In genomic region chr20:38434310-38434741, GRCh38 we compare ENCODE assay signal across 2 cellular contexts.
A peak's percentile ranks its signal among the peaks of the same experiment; 100 is the strongest.
TF ChIP-seq lines count a peak whose summit lies in the region.

No MANE protein-coding gene starts in this region.

TF ChIP-seq in SK-N-SH, 30 proteins besides CTCF, POLR2A, EP300 and RAD21:
- no peak for TF ChIP-seq FOXJ3 (CRISPR knock-in tag; IDR thresholded peaks at IDR 0.05)
- TF ChIP-seq SIN3A (IDR thresholded peaks at IDR 0.05; ENCODE audit: borderline replicate concordance, low read depth, low read length) = 0 out of 2 replicates have a peak, but pooled peaks have one; percentile 24
- TF ChIP-seq USF2 (IDR thresholded peaks at IDR 0.05; ENCODE audit: borderline replicate concordance, low read depth, low read length) = no peak
- no peak for TF ChIP-seq TAF1 (IDR thresholded peaks at IDR 0.05; ENCODE audit: borderline replicate concordance, low read depth, low read length)
- no peak for TF ChIP-seq YY1 (IDR thresholded peaks at IDR 0.05; ENCODE audit: low read depth)
- 0 out of 2 replicates have a peak, but pooled peaks have one; percentile 24 for TF ChIP-seq MAX (IDR thresholded peaks at IDR 0.05; ENCODE audit: low read depth)
- TF ChIP-seq IRF3 (IDR thresholded peaks at IDR 0.05; ENCODE audit: low read depth, low read length) = no peak
- TF ChIP-seq ELF1 (IDR thresholded peaks at IDR 0.05) = no peak
- 0 out of 2 replicates have a peak, but pooled peaks have one; percentile 50 for TF ChIP-seq MXI1 (IDR thresholded peaks at IDR 0.05; ENCODE audit: low read depth, low read length)
- TF ChIP-seq, protein P1, sequence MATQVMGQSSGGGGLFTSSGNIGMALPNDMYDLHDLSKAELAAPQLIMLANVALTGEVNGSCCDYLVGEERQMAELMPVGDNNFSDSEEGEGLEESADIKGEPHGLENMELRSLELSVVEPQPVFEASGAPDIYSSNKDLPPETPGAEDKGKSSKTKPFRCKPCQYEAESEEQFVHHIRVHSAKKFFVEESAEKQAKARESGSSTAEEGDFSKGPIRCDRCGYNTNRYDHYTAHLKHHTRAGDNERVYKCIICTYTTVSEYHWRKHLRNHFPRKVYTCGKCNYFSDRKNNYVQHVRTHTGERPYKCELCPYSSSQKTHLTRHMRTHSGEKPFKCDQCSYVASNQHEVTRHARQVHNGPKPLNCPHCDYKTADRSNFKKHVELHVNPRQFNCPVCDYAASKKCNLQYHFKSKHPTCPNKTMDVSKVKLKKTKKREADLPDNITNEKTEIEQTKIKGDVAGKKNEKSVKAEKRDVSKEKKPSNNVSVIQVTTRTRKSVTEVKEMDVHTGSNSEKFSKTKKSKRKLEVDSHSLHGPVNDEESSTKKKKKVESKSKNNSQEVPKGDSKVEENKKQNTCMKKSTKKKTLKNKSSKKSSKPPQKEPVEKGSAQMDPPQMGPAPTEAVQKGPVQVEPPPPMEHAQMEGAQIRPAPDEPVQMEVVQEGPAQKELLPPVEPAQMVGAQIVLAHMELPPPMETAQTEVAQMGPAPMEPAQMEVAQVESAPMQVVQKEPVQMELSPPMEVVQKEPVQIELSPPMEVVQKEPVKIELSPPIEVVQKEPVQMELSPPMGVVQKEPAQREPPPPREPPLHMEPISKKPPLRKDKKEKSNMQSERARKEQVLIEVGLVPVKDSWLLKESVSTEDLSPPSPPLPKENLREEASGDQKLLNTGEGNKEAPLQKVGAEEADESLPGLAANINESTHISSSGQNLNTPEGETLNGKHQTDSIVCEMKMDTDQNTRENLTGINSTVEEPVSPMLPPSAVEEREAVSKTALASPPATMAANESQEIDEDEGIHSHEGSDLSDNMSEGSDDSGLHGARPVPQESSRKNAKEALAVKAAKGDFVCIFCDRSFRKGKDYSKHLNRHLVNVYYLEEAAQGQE (IDR thresholded peaks at IDR 0.05; ENCODE audit: low read depth, low read length) = no peak
- TF ChIP-seq NFIC (IDR thresholded peaks at IDR 0.05; ENCODE audit: borderline replicate concordance) = no peak
- no peak for TF ChIP-seq ZBTB33 (IDR thresholded peaks at IDR 0.05; ENCODE audit: borderline replicate concordance, low read depth)
- TF ChIP-seq RFX5 (IDR thresholded peaks at IDR 0.05; ENCODE audit: low read length) = no peak

TF ChIP-seq in HepG2, 621 proteins besides CTCF, POLR2A, EP300 and RAD21 (continues in another document):
- TF ChIP-seq MXI1 (IDR thresholded peaks at IDR 0.05; ENCODE audit: borderline replicate concordance, low read depth, low read length) (0 out of 3 replicates have a peak, but pooled peaks have one; percentile 17), HBP1 (CRISPR knock-in tag; IDR thresholded peaks at IDR 0.05; ENCODE audit: low read depth) (peak; percentile 78), NPAS2 (CRISPR knock-in tag; IDR thresholded peaks at IDR 0.05; ENCODE audit: borderline replicate concordance) (0 out of 2 replicates have a peak, but pooled peaks have one; percentile 57), MTF1 (CRISPR knock-in tag; IDR thresholded peaks at IDR 0.05) (peak; percentile 18; the same call in 1 of the 2 replicates), SIN3B (IDR thresholded peaks at IDR 0.05; ENCODE audit: low read length) (no peak), ZNF362 (CRISPR knock-in tag; IDR thresholded peaks at IDR 0.05; ENCODE audit: borderline replicate concordance) (no peak), ZNF770 (CRISPR knock-in tag; IDR thresholded peaks at IDR 0.05) (no peak), ZNF562 (CRISPR knock-in tag; IDR thresholded peaks at IDR 0.05; ENCODE audit: borderline replicate concordance) (peak; percentile 62; the same call in 1 of the 2 replicates), ZNF772 (CRISPR knock-in tag; IDR thresholded peaks at IDR 0.05) (0 out of 2 replicates have a peak, but pooled peaks have one; percentile 8), NR2F1 (CRISPR knock-in tag; IDR thresholded peaks at IDR 0.05) (0 out of 4 replicates have a peak, but pooled peaks of 1 of the 2 experiments have one; percentile 16), ZBTB14 (CRISPR knock-in tag; IDR thresholded peaks at IDR 0.05) (no peak), MIER3 (CRISPR knock-in tag; IDR thresholded peaks at IDR 0.05; ENCODE audit: borderline replicate concordance) (no peak), ZNF138 (CRISPR knock-in tag; IDR thresholded peaks at IDR 0.05; ENCODE audit: low read depth) (0 out of 2 replicates have a peak, but pooled peaks have one; percentile 1), ZNF234 (CRISPR knock-in tag; conservative IDR thresholded peaks at IDR 0.05) (no peak), FOSL2 (CRISPR knock-in tag; IDR thresholded peaks at IDR 0.05) (0 out of 2 replicates have a peak, but pooled peaks have one; percentile 3), ZMYM2 (CRISPR knock-in tag; IDR thresholded peaks at IDR 0.05) (no peak), ZNF616 (CRISPR knock-in tag; IDR thresholded peaks at IDR 0.05; ENCODE audit: low read depth) (peak; percentile 65; the same call in 1 of the 2 replicates), ZNF605 (CRISPR knock-in tag; IDR thresholded peaks at IDR 0.05) (no peak)
- TF ChIP-seq, protein P2, sequence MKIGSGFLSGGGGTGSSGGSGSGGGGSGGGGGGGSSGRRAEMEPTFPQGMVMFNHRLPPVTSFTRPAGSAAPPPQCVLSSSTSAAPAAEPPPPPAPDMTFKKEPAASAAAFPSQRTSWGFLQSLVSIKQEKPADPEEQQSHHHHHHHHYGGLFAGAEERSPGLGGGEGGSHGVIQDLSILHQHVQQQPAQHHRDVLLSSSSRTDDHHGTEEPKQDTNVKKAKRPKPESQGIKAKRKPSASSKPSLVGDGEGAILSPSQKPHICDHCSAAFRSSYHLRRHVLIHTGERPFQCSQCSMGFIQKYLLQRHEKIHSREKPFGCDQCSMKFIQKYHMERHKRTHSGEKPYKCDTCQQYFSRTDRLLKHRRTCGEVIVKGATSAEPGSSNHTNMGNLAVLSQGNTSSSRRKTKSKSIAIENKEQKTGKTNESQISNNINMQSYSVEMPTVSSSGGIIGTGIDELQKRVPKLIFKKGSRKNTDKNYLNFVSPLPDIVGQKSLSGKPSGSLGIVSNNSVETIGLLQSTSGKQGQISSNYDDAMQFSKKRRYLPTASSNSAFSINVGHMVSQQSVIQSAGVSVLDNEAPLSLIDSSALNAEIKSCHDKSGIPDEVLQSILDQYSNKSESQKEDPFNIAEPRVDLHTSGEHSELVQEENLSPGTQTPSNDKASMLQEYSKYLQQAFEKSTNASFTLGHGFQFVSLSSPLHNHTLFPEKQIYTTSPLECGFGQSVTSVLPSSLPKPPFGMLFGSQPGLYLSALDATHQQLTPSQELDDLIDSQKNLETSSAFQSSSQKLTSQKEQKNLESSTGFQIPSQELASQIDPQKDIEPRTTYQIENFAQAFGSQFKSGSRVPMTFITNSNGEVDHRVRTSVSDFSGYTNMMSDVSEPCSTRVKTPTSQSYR (CRISPR knock-in tag; IDR thresholded peaks at IDR 0.05; ENCODE audit: borderline replicate concordance) = 0 out of 2 replicates have a peak, but pooled peaks have one; percentile 15
- TF ChIP-seq, protein P3, sequence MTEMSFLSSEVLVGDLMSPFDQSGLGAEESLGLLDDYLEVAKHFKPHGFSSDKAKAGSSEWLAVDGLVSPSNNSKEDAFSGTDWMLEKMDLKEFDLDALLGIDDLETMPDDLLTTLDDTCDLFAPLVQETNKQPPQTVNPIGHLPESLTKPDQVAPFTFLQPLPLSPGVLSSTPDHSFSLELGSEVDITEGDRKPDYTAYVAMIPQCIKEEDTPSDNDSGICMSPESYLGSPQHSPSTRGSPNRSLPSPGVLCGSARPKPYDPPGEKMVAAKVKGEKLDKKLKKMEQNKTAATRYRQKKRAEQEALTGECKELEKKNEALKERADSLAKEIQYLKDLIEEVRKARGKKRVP (CRISPR knock-in tag; IDR thresholded peaks at IDR 0.05) = 0 out of 4 replicates have a peak, but pooled peaks of 1 of the 2 experiments have one; percentile 29
- TF ChIP-seq, protein P4, sequence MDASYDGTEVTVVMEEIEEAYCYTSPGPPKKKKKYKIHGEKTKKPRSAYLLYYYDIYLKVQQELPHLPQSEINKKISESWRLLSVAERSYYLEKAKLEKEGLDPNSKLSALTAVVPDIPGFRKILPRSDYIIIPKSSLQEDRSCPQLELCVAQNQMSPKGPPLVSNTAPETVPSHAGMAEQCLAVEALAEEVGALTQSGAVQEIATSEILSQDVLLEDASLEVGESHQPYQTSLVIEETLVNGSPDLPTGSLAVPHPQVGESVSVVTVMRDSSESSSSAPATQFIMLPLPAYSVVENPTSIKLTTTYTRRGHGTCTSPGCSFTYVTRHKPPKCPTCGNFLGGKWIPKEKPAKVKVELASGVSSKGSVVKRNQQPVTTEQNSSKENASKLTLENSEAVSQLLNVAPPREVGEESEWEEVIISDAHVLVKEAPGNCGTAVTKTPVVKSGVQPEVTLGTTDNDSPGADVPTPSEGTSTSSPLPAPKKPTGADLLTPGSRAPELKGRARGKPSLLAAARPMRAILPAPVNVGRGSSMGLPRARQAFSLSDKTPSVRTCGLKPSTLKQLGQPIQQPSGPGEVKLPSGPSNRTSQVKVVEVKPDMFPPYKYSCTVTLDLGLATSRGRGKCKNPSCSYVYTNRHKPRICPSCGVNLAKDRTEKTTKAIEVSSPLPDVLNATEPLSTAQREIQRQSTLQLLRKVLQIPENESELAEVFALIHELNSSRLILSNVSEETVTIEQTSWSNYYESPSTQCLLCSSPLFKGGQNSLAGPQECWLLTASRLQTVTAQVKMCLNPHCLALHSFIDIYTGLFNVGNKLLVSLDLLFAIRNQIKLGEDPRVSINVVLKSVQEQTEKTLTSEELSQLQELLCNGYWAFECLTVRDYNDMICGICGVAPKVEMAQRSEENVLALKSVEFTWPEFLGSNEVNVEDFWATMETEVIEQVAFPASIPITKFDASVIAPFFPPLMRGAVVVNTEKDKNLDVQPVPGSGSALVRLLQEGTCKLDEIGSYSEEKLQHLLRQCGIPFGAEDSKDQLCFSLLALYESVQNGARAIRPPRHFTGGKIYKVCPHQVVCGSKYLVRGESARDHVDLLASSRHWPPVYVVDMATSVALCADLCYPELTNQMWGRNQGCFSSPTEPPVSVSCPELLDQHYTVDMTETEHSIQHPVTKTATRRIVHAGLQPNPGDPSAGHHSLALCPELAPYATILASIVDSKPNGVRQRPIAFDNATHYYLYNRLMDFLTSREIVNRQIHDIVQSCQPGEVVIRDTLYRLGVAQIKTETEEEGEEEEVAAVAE (CRISPR knock-in tag; IDR thresholded peaks at IDR 0.05; ENCODE audit: borderline replicate concordance) = no peak
- TF ChIP-seq, protein P5, sequence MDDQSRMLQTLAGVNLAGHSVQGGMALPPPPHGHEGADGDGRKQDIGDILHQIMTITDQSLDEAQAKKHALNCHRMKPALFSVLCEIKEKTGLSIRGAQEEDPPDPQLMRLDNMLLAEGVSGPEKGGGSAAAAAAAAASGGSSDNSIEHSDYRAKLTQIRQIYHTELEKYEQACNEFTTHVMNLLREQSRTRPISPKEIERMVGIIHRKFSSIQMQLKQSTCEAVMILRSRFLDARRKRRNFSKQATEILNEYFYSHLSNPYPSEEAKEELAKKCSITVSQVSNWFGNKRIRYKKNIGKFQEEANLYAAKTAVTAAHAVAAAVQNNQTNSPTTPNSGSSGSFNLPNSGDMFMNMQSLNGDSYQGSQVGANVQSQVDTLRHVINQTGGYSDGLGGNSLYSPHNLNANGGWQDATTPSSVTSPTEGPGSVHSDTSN (CRISPR knock-in tag; IDR thresholded peaks at IDR 0.05; ENCODE audit: borderline replicate concordance) = 0 out of 2 replicates have a peak, but pooled peaks have one; percentile 6
- TF ChIP-seq, protein P6, sequence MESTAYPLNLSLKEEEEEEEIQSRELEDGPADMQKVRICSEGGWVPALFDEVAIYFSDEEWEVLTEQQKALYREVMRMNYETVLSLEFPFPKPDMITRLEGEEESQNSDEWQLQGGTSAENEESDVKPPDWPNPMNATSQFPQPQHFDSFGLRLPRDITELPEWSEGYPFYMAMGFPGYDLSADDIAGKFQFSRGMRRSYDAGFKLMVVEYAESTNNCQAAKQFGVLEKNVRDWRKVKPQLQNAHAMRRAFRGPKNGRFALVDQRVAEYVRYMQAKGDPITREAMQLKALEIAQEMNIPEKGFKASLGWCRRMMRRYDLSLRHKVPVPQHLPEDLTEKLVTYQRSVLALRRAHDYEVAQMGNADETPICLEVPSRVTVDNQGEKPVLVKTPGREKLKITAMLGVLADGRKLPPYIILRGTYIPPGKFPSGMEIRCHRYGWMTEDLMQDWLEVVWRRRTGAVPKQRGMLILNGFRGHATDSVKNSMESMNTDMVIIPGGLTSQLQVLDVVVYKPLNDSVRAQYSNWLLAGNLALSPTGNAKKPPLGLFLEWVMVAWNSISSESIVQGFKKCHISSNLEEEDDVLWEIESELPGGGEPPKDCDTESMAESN (CRISPR knock-in tag; conservative IDR thresholded peaks at IDR 0.05) = no peak
